28 cellular contexts compared by ENCODE assay signal in genomic region chr20:37559312-37560027, GRCh38. TPM values are rescaled to one million over a fixed set of nuclear protein-coding genes. Genes with fewer than 3 reads are reported as not detected.
"Had no signal": no experiment of that assay in that cellular context is flagged by ENCODE, and none has a peak within 500 bp of the region (broad histone marks: within the 10 kb centered on the region; RNA-seq: fewer than 3 reads in every experiment).

No MANE protein-coding gene starts in this region.

- H3K4me3 Mint-ChIP-seq: activated CD4-positive, alpha-beta memory T cell treated with anti-CD3 and anti-CD28 coated beads for 36 hours; activated CD4-positive, alpha-beta T cell treated with anti-CD3 and anti-CD28 coated beads, Interleukin-2, amount 10 ng/mL, durations not matched to agents 24 days and 14 days; activated naive CD4-positive, alpha-beta T cell treated with anti-CD3 and anti-CD28 coated beads, Interleukin-2, amount 10 ng/mL, durations not matched to agents 7 days and 5 days; activated naive CD8-positive, alpha-beta T cell treated with anti-CD3 and anti-CD28 coated beads, Interleukin-2, amount 10 ng/mL, durations not matched to agents 7 days and 5 days; activated T-cell treated with anti-CD3 and anti-CD28 coated beads, Interleukin-2, amount 50 U/mL, for 72 hours; brain; naive thymus-derived CD4-positive, alpha-beta T cell; neural progenitor cell; T-helper 17 cell had no signal

- H3K27ac Mint-ChIP-seq: activated CD4-positive, alpha-beta memory T cell treated with anti-CD3 and anti-CD28 coated beads for 36 hours; activated CD4-positive, alpha-beta T cell treated with anti-CD3 and anti-CD28 coated beads, Interleukin-2, amount 10 ng/mL, durations not matched to agents 24 days and 14 days; activated naive CD8-positive, alpha-beta T cell treated with anti-CD3 and anti-CD28 coated beads, Interleukin-2, amount 10 ng/mL, durations not matched to agents 7 days and 5 days; activated T-cell treated with anti-CD3 and anti-CD28 coated beads, Interleukin-2, amount 50 U/mL, for 72 hours; brain; naive thymus-derived CD4-positive, alpha-beta T cell; neural progenitor cell; T-helper 17 cell had no signal

- H3K9me3 Mint-ChIP-seq: activated CD4-positive, alpha-beta memory T cell treated with anti-CD3 and anti-CD28 coated beads for 36 hours; activated CD4-positive, alpha-beta T cell treated with anti-CD3 and anti-CD28 coated beads, Interleukin-2, amount 10 ng/mL, durations not matched to agents 24 days and 14 days; activated naive CD4-positive, alpha-beta T cell treated with anti-CD3 and anti-CD28 coated beads, Interleukin-2, amount 10 ng/mL, durations not matched to agents 7 days and 5 days; activated naive CD8-positive, alpha-beta T cell treated with anti-CD3 and anti-CD28 coated beads, Interleukin-2, amount 10 ng/mL, durations not matched to agents 7 days and 5 days; activated T-cell treated with anti-CD3 and anti-CD28 coated beads, Interleukin-2, amount 50 U/mL, for 72 hours; neural progenitor cell had no signal

- ATAC-seq: activated T-cell treated with anti-CD3 and anti-CD28 coated beads, Interleukin-2, amount 50 U/mL, for 72 hours; esophagus mucosa; left colon; naive thymus-derived CD4-positive, alpha-beta T cell; psoas muscle; T-helper 17 cell had no signal

- DNase-seq: activated CD4-positive, alpha-beta memory T cell treated with anti-CD3 and anti-CD28 coated beads for 36 hours; activated CD4-positive, alpha-beta T cell treated with anti-CD3 and anti-CD28 coated beads, Interleukin-2, amount 10 ng/mL, durations not matched to agents 24 days and 14 days; activated CD4-positive, CD25-positive, alpha-beta regulatory T cell treated with anti-CD3 and anti-CD28 coated beads, Interleukin-2, amount 50 U/mL, for 72 hours; activated naive CD4-positive, alpha-beta T cell treated with anti-CD3 and anti-CD28 coated beads, Interleukin-2, amount 10 ng/mL, durations not matched to agents 7 days and 5 days; activated naive CD8-positive, alpha-beta T cell treated with anti-CD3 and anti-CD28 coated beads, Interleukin-2, amount 10 ng/mL, durations not matched to agents 7 days and 5 days; activated T-cell treated with anti-CD3 and anti-CD28 coated beads for 4 hours; activated T-cell treated with anti-CD3 and anti-CD28 coated beads, Interleukin-2, amount 50 U/mL, for 72 hours; cerebellar nuclear complex; colonic mucosa; head of caudate nucleus; hippocampal formation; kidney; left colon; midbrain; naive thymus-derived CD4-positive, alpha-beta T cell; occipital lobe; psoas muscle; stimulated activated CD4-positive, alpha-beta T cell treated with anti-CD3 and anti-CD28 coated beads, Interleukin-15, amount 100 ng/mL, for 24 hours; stimulated activated CD4-positive, alpha-beta T cell treated with anti-CD3 and anti-CD28 coated beads, Interleukin-2, amount 100 ng/mL, for 24 hours; stimulated activated naive CD4-positive, alpha-beta T cell treated with Interleukin-2 at 50 U/mL for 16 hours; T-helper 17 cell; T1000; testis; transverse colon had no signal

- H3K4me1 Mint-ChIP-seq: activated CD4-positive, alpha-beta T cell treated with anti-CD3 and anti-CD28 coated beads, Interleukin-2, amount 10 ng/mL, durations not matched to agents 24 days and 14 days; activated naive CD4-positive, alpha-beta T cell treated with anti-CD3 and anti-CD28 coated beads, Interleukin-2, amount 10 ng/mL, durations not matched to agents 7 days and 5 days; activated naive CD8-positive, alpha-beta T cell treated with anti-CD3 and anti-CD28 coated beads, Interleukin-2, amount 10 ng/mL, durations not matched to agents 7 days and 5 days; brain; naive thymus-derived CD4-positive, alpha-beta T cell; neural progenitor cell had no signal

- H3K36me3 Mint-ChIP-seq: activated CD4-positive, alpha-beta memory T cell treated with anti-CD3 and anti-CD28 coated beads for 36 hours; activated naive CD4-positive, alpha-beta T cell treated with anti-CD3 and anti-CD28 coated beads, Interleukin-2, amount 10 ng/mL, durations not matched to agents 7 days and 5 days; activated naive CD8-positive, alpha-beta T cell treated with anti-CD3 and anti-CD28 coated beads, Interleukin-2, amount 10 ng/mL, durations not matched to agents 7 days and 5 days; brain; naive thymus-derived CD4-positive, alpha-beta T cell; neural progenitor cell had no signal

RNA-seq across cellular contexts. Expression of gene NNAT, which starts 38.4 kb away (rescaled TPM):
- total RNA-seq: ascending aorta; naive thymus-derived CD4-positive, alpha-beta T cell; T-helper 17 cell had no signal
